Comparison of ENCODE assay signal across 23 cellular contexts in the genomic region with DNA sequence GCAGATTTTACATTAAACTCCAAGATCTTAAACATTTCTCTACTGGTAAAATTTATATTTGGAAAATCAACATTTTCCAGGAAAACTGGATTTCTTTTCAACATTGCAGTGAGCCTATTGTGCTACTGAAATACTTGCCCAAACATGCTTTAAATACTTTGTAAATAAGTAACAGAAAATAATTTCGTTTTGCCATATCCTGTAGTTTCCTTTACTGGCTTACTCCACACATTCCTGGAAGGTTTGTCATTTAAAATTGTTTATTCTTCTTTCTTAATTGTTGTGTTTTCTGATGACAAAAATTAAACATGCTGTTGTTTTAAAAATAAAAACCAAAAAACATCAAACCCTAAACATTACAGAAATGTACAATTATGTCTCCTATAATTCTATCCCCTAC. TPM values are rescaled to one million over a fixed set of nuclear protein-coding genes. Genes with fewer than 3 reads are reported as not detected.
DNase-seq lines count a peak whose midpoint lies in the region; ATAC-seq and FAIRE-seq lines count a peak whose summit lies in the region.
"Had no signal": no experiment of that assay in that cellular context is flagged by ENCODE, and none has a peak within 500 bp of the region (broad histone marks: within the 10 kb centered on the region; RNA-seq: fewer than 3 reads in every experiment).

No MANE protein-coding gene starts in this region.

- H3K27ac Mint-ChIP-seq in activated T-cell treated with anti-CD3 and anti-CD28 coated beads, Interleukin-2, amount 50 U/mL, for 72 hours, result no peak overlapping the region
- H3K27ac Mint-ChIP-seq: activated CD8-positive, alpha-beta T cell treated with anti-CD3 and anti-CD28 coated beads, Interleukin-2, amount 10 ng/mL, durations not matched to agents 7 days and 5 days had no signal

- DNase-seq in AG08396 (ENCODE audit: low spot score) (peak; percentile 25), M059J (ENCODE audit: low read depth) (peak; percentile 57), iris pigment epithelial cell (ENCODE audit: low read depth) (peak; percentile 32), NCI-H774 (lab: John Stamatoyannopoulos, UW) (no peak), SHP77 treated with DMSO at 0.1 percent for 48 hours (lab: John Stamatoyannopoulos, UW) (no peak)
- DNase-seq in activated T-cell treated with anti-CD3 and anti-CD28 coated beads, Interleukin-2, amount 50 U/mL, for 72 hours, result no peak
- DNase-seq: activated CD8-positive, alpha-beta T cell treated with anti-CD3 and anti-CD28 coated beads, Interleukin-2, amount 10 ng/mL, durations not matched to agents 7 days and 5 days; adrenal gland; AML-193; COR-L47; hippocampal formation; left colon; MM.1S; NCI-H1930; NCI-H524; right lobe of liver; stimulated activated CD4-positive, alpha-beta T cell treated with anti-CD3 and anti-CD28 coated beads, Interleukin-2, amount 100 ng/mL, for 48 hours had no signal

- H3K36me3 Mint-ChIP-seq in activated T-cell treated with anti-CD3 and anti-CD28 coated beads, Interleukin-2, amount 50 U/mL, for 72 hours (ENCODE audit: insufficient read depth in 2 of 2), result peaks cover 3 to 11% of the 10 kb centered on the region in 2 donors

- H3K27me3 Mint-ChIP-seq in activated T-cell treated with anti-CD3 and anti-CD28 coated beads, Interleukin-2, amount 50 U/mL, for 72 hours (ENCODE audit: low read depth), result no peaks in the 10 kb centered on the region

- ATAC-seq in activated T-cell treated with anti-CD3 and anti-CD28 coated beads, Interleukin-2, amount 50 U/mL, for 72 hours (replicated peaks in 1 of 2), result no peak
- no peak for ATAC-seq in HG03196 (IDR thresholded peaks at IDR 0.05; ENCODE audit: unreplicated experiment)
- ATAC-seq: activated CD8-positive, alpha-beta T cell treated with anti-CD3 and anti-CD28 coated beads, Interleukin-2, amount 10 ng/mL, durations not matched to agents 7 days and 5 days; left colon had no signal

- no peaks in the 10 kb centered on the region for H3K9me3 Mint-ChIP-seq in activated T-cell treated with anti-CD3 and anti-CD28 coated beads, Interleukin-2, amount 50 U/mL, for 72 hours

- FAIRE-seq in colon (lab: Jason Lieb, UNC), result peak; percentile 18
- FAIRE-seq: GM12891 had no signal

- no peak overlapping the region for H3K4me3 Mint-ChIP-seq in activated T-cell treated with anti-CD3 and anti-CD28 coated beads, Interleukin-2, amount 50 U/mL, for 72 hours
- H3K4me3 Mint-ChIP-seq: activated CD8-positive, alpha-beta T cell treated with anti-CD3 and anti-CD28 coated beads, Interleukin-2, amount 10 ng/mL, durations not matched to agents 7 days and 5 days had no signal

- H3K4me1 Mint-ChIP-seq in activated T-cell treated with anti-CD3 and anti-CD28 coated beads, Interleukin-2, amount 50 U/mL, for 72 hours (ENCODE audit: low read depth), result no peaks in the 10 kb centered on the region

RNA-seq across cellular contexts. Expression of a gene that starts 22.0 kb away (rescaled TPM):
- total RNA-seq in M059J (2014; rRNA removed; shearing (Covaris generic)), result 9.9 and 14.6 TPM in 2 replicates
- total RNA-seq in activated T-cell treated with anti-CD3 and anti-CD28 coated beads, Interleukin-2, amount 50 U/mL, for 72 hours, result 10 to 100 TPM; 34.1 to 40.9 TPM

RNA-seq across cellular contexts. Expression of a gene that starts 22.5 kb away (rescaled TPM):
- 32.2 and 52.2 TPM in 2 replicates for total RNA-seq in M059J (2014; rRNA removed; shearing (Covaris generic))
- total RNA-seq in activated T-cell treated with anti-CD3 and anti-CD28 coated beads, Interleukin-2, amount 50 U/mL, for 72 hours, result 10 to 100 TPM; 48.4 to 53.8 TPM

RNA-seq across cellular contexts. Expression of a gene that starts 40.5 kb away (rescaled TPM):
- 0.20 and 0.44 TPM in 2 replicates for total RNA-seq in M059J (2014; rRNA removed; shearing (Covaris generic))
- total RNA-seq in activated T-cell treated with anti-CD3 and anti-CD28 coated beads, Interleukin-2, amount 50 U/mL, for 72 hours, result not detected
- total RNA-seq: activated CD8-positive, alpha-beta T cell treated with anti-CD3 and anti-CD28 coated beads, Interleukin-2, amount 10 ng/mL, durations not matched to agents 7 days and 5 days; epithelial cell of proximal tubule; G401; H4 had no signal

Comparison
In these comparisons a context has a peak if more than half of its experiments do, and no peak if none do; other contexts are left out.
1. DNase-seq: peak in AG08396 (single experiment), M059J (single experiment) and iris pigment epithelial cell (single experiment); none in NCI-H774 (single experiment), SHP77 treated with DMSO at 0.1 percent for 48 hours (single experiment) and activated T-cell treated with anti-CD3 and anti-CD28 coated beads, Interleukin-2, amount 50 U/mL, for 72 hours (0 of 2).